Comparison of ENCODE assay signal across 10 cellular contexts in genomic region chr17:32488177-32488542, GRCh38. TPM values are rescaled to one million over a fixed set of nuclear protein-coding genes. Genes with fewer than 3 reads are reported as not detected.
DNase-seq lines count a peak whose midpoint lies in the region; ATAC-seq and TF ChIP-seq lines count a peak whose summit lies in the region.
"Had no signal": no experiment of that assay in that cellular context is flagged by ENCODE, and none has a peak within 500 bp of the region (broad histone marks: within the 10 kb centered on the region; RNA-seq: fewer than 3 reads in every experiment).

No MANE protein-coding gene starts in this region.

- H3K36me3 ChIP-seq in osteoblast (ENCODE audit: insufficient read depth, low read length) = peaks cover 2% of the 10 kb centered on the region
- H3K36me3 ChIP-seq: colonic mucosa had no signal

- peaks cover 23% of the 10 kb centered on the region for H3K4me1 ChIP-seq in osteoblast (ENCODE audit: insufficient read depth, low read length)
- H3K4me1 ChIP-seq: colonic mucosa had no signal

- no peak overlapping the region for H2AFZ ChIP-seq in osteoblast (ENCODE audit: low read length)

- H3K4me3 ChIP-seq in LNCaP clone FGC (ENCODE audit: low read depth, low read length) (peak overlapping the region; percentile 65), coronary artery (peak overlapping the region; percentile 87), osteoblast (ENCODE audit: insufficient read depth, low read length) (peak overlapping the region; percentile 76)

- H3K9me3 ChIP-seq in osteoblast (ENCODE audit: low read depth, low read length) = no peaks in the 10 kb centered on the region
- H3K9me3 ChIP-seq: colonic mucosa had no signal

- H3K27me3 ChIP-seq in osteoblast (ENCODE audit: insufficient read depth, low read length) = no peaks in the 10 kb centered on the region
- H3K27me3 ChIP-seq: colonic mucosa had no signal

- H3K4me2 ChIP-seq in osteoblast (ENCODE audit: insufficient read depth, low read length) = peak overlapping the region; percentile 93

- TF ChIP-seq CTCF in LNCaP clone FGC (IDR thresholded peaks at IDR 0.05; ENCODE audit: control insufficient read depth, extremely low read depth, insufficient read depth) = no peak
- TF ChIP-seq CTCF in coronary artery (IDR thresholded peaks at IDR 0.05) = no peak
- TF ChIP-seq CTCF in osteoblast (IDR thresholded peaks at IDR 0.05; ENCODE audit: extremely low read depth, low read depth, low read length) = no peak

- DNase-seq in DMS 273 (lab: John Stamatoyannopoulos, UW; ENCODE audit: unreplicated experiment) = peak; percentile 29
- no peak for DNase-seq in DMS 273 treated with DMSO at 0.1 percent for 48 hours (lab: John Stamatoyannopoulos, UW)
- DNase-seq in LNCaP clone FGC (ENCODE audit: low read depth) = no peak
- no peak for DNase-seq in coronary artery (ENCODE audit: low spot score)
- DNase-seq in osteoblast (ENCODE audit: insufficient read length, low spot score, missing footprints) = no peak
- DNase-seq in NOMO-1 (lab: John Stamatoyannopoulos, UW; ENCODE audit: unreplicated experiment in 2 of 2) = no peak
- no peak for DNase-seq in globus pallidus (ENCODE audit: low spot score)
- DNase-seq: colonic mucosa, NCI-H1436 had no signal

- H3K27ac ChIP-seq in coronary artery (no peak overlapping the region), osteoblast (ENCODE audit: low read depth, low read length) (no peak overlapping the region)
- H3K27ac ChIP-seq: colonic mucosa had no signal

- H3K79me2 ChIP-seq in osteoblast (ENCODE audit: insufficient read depth, low read length) = no peaks in the 10 kb centered on the region

- H4K20me1 ChIP-seq in osteoblast (ENCODE audit: insufficient read depth, low read length) = peaks cover 4% of the 10 kb centered on the region

- ATAC-seq in GM19351 (IDR thresholded peaks at IDR 0.05; ENCODE audit: unreplicated experiment) = no peak

RNA-seq across cellular contexts. Expression of gene CDK5R1, which starts 1.4 kb away (rescaled TPM):
- 0.59 and 0.72 TPM in 2 replicates for total RNA-seq in osteoblast

RNA-seq across cellular contexts. Expression of gene PSMD11, which starts 43.9 kb away (rescaled TPM):
- 61.2 and 84.9 TPM in 2 replicates for total RNA-seq in osteoblast
